ENCODE assay signal across 18 cellular contexts in genomic region chr5:62385816-62386400, GRCh38. TPM values are rescaled to one million over a fixed set of nuclear protein-coding genes. Genes with fewer than 3 reads are reported as not detected.
A peak's percentile ranks its signal among the peaks of the same experiment; 100 is the strongest.
DNase-seq lines count a peak whose midpoint lies in the region; ATAC-seq, FAIRE-seq and TF ChIP-seq lines count a peak whose summit lies in the region.
"Had no signal": no experiment of that assay in that cellular context is flagged by ENCODE, and none has a peak within 500 bp of the region (broad histone marks: within the 10 kb centered on the region; RNA-seq: fewer than 3 reads in every experiment).

No MANE protein-coding gene starts in this region.

- no peak for TF ChIP-seq RAD21 in SK-N-SH (IDR thresholded peaks at IDR 0.05; ENCODE audit: low read length)

- no peak for DNase-seq in SK-N-SH
- DNase-seq in PC-9 = peak; percentile 37 to 62
- DNase-seq in endothelial cell of umbilical vein (ENCODE audit: low read depth, low spot score) = no peak
- no peak for DNase-seq in prostate gland (ENCODE audit: low spot score)
- DNase-seq in NCI-H524 treated with DMSO at 0.1 percent for 48 hours (lab: John Stamatoyannopoulos, UW) = no peak
- DNase-seq in SIG-M5 treated with dmso at 0.1 percent for 504 hours (lab: John Stamatoyannopoulos, UW; ENCODE audit: unreplicated experiment) = no peak
- DNase-seq: 8988T; activated CD8-positive, alpha-beta memory T cell treated with anti-CD3 and anti-CD28 coated beads, Interleukin-2, amount 10 ng/mL, durations not matched to agents 7 days and 5 days; activated naive CD4-positive, alpha-beta T cell treated with Interleukin-2 at 50 U/mL for 16 hours; DMS79; MM.1S; NCI-H1694 treated with DMSO at 0.1 percent for 48 hours; NCI-H510A; small intestine had no signal

- no peaks in the 10 kb centered on the region for H3K9me1 ChIP-seq in endothelial cell of umbilical vein (replicated peaks; ENCODE audit: control insufficient read depth, extremely low read depth, insufficient read depth, low read length)

- no peaks in the 10 kb centered on the region for H3K4me1 ChIP-seq in SK-N-SH (ENCODE audit: control insufficient read depth in 1 of 2, insufficient read depth in 2 of 2, low read depth in 1 of 2, low read length in 1 of 2)
- peaks cover 23% of the 10 kb centered on the region for H3K4me1 ChIP-seq in PC-9 (replicated peaks; ENCODE audit: insufficient read depth)
- H3K4me1 ChIP-seq in endothelial cell of umbilical vein (ENCODE audit: control insufficient read depth, extremely low read depth, insufficient read depth, low read length) = no peaks in the 10 kb centered on the region
- peaks cover 4% of the 10 kb centered on the region for H3K4me1 ChIP-seq in prostate gland (replicated peaks)
- H3K4me1 ChIP-seq: BLaER1, parathyroid adenoma had no signal

- no peak overlapping the region for H2AFZ ChIP-seq in SK-N-SH (ENCODE audit: low read depth)
- H2AFZ ChIP-seq in PC-9 = no peak overlapping the region
- no peak overlapping the region for H2AFZ ChIP-seq in endothelial cell of umbilical vein (ENCODE audit: low read depth, low read length)
- H2AFZ ChIP-seq: parathyroid adenoma had no signal

- dilution Hi-C loops in endothelial cell of umbilical vein (cut with MboI; ENCODE audit: extremely low pct_ligation_motif_present, low sequenced_read_pairs) = no loop called here

- no peaks in the 10 kb centered on the region for H4K20me1 ChIP-seq in SK-N-SH (ENCODE audit: insufficient read depth)
- H4K20me1 ChIP-seq in PC-9 (ENCODE audit: insufficient read depth) = peaks cover 3% of the 10 kb centered on the region; the same call in 1 of the 2 replicates
- no peaks in the 10 kb centered on the region for H4K20me1 ChIP-seq in endothelial cell of umbilical vein (replicated peaks; ENCODE audit: control insufficient read depth, extremely low read depth, insufficient read depth, low read length)

- no peak for FAIRE-seq in endothelial cell of umbilical vein (lab: Jason Lieb, UNC)
- FAIRE-seq: small intestine had no signal

- no peak for TF ChIP-seq POLR2A in endothelial cell of umbilical vein (IDR thresholded peaks at IDR 0.05; ENCODE audit: low read depth, low read length)
- TF ChIP-seq POLR2A in prostate gland (IDR thresholded peaks at IDR 0.05) = no peak

- H3K9me2 ChIP-seq in SK-N-SH = no peaks in the 10 kb centered on the region
- no peaks in the 10 kb centered on the region for H3K9me2 ChIP-seq in PC-9 (ENCODE audit: insufficient read depth)

- no TSS peak for BruUV-seq in PC-9 (replicated peaks; lab: Mats Ljungman, UMichigan)
- TSS peak; percentile 21 for BruUV-seq in endothelial cell of umbilical vein (replicated peaks; lab: Mats Ljungman, UMichigan)

- POLR2A ChIA-PET in SK-N-SH (lab: Yijun Ruan, JAX) (no interaction called here), PC-9 (lab: Charles Lee; ENCODE audit: unreplicated experiment) (interaction anchor here (0.7 to 0.9 kb wide), 2 partner anchors 16 to 18 kb away, joined by 3 read pairs; partner anchors contain the start of gene DIMT1), endothelial cell of umbilical vein (lab: Charles Lee) (no interaction called here)

- TF ChIP-seq CTCF in SK-N-SH (IDR thresholded peaks at IDR 0.05) (no peak), PC-9 (conservative IDR thresholded peaks at IDR 0.05) (no peak), endothelial cell of umbilical vein (IDR thresholded peaks at IDR 0.05; ENCODE audit: extremely low read depth in 1 of 2, insufficient read depth in 1 of 2, low read depth in 1 of 2, low read length in 2 of 2) (no peak), prostate gland (IDR thresholded peaks at IDR 0.05) (no peak)

- H3K27me3 ChIP-seq in SK-N-SH (ENCODE audit: insufficient read depth) (no peaks in the 10 kb centered on the region), PC-9 (ENCODE audit: insufficient read depth, low read depth) (no peaks in the 10 kb centered on the region), endothelial cell of umbilical vein (ENCODE audit: control insufficient read depth in 2 of 2, insufficient read depth in 2 of 2, low read length in 2 of 2) (no peaks in the 10 kb centered on the region), prostate gland (replicated peaks; ENCODE audit: insufficient read depth) (no peaks in the 10 kb centered on the region)
- H3K27me3 ChIP-seq: BLaER1 had no signal

- H3K9me3 ChIP-seq in SK-N-SH (no peaks in the 10 kb centered on the region), PC-9 (ENCODE audit: insufficient read depth, low read depth) (no peaks in the 10 kb centered on the region), endothelial cell of umbilical vein (replicated peaks; ENCODE audit: control insufficient read depth, insufficient read depth, low read length) (no peaks in the 10 kb centered on the region), prostate gland (no peaks in the 10 kb centered on the region)
- H3K9me3 ChIP-seq: BLaER1 had no signal

- no peak for TF ChIP-seq EP300 in SK-N-SH (IDR thresholded peaks at IDR 0.05; ENCODE audit: borderline replicate concordance in 1 of 2, low read depth in 1 of 2, low read length in 1 of 2)

- H3K4me3 ChIP-seq in SK-N-SH (ENCODE audit: low read depth in 2 of 2, low read length in 1 of 2) = no peak overlapping the region
- no peak overlapping the region for H3K4me3 ChIP-seq in PC-9
- H3K4me3 ChIP-seq in endothelial cell of umbilical vein (replicated peaks in 1 of 3; ENCODE audit: insufficient read depth in 1 of 3, low read depth in 1 of 3, low read length in 3 of 3) = no peak overlapping the region
- H3K4me3 ChIP-seq in prostate gland = no peak overlapping the region
- H3K4me3 ChIP-seq: BLaER1 had no signal

- H3K4me2 ChIP-seq in SK-N-SH (no peak overlapping the region), PC-9 (no peak overlapping the region), endothelial cell of umbilical vein (ENCODE audit: insufficient read depth, low read length) (no peak overlapping the region)
- H3K4me2 ChIP-seq: BLaER1 had no signal

- ATAC-seq in SK-N-SH treated with all-trans-retinoic acid at 6 μM for 48 hours (peak; percentile 38; the same call in 2 of the 3 replicates), GM21381 (IDR thresholded peaks at IDR 0.05; ENCODE audit: unreplicated experiment) (no peak)
- ATAC-seq: activated CD8-positive, alpha-beta memory T cell treated with anti-CD3 and anti-CD28 coated beads, Interleukin-2, amount 10 ng/mL, durations not matched to agents 7 days and 5 days had no signal

- WGBS in SK-N-SH (ENCODE audit: low lambda C conversion rate) = 86% methylated on average over 2 of the region's 2 CpGs
- WGBS in prostate gland = 43% methylated on average over 2 of the region's 2 CpGs

- H3K27ac ChIP-seq in SK-N-SH (ENCODE audit: low read depth in 2 of 2, low read length in 1 of 2) (no peak overlapping the region; a peak in 1 of 4 replicates), PC-9 (peak overlapping the region; percentile 67), endothelial cell of umbilical vein (ENCODE audit: insufficient read depth, low read depth, low read length) (no peak overlapping the region), prostate gland (peak overlapping the region; percentile 29 to 50)
- H3K27ac ChIP-seq: BLaER1, parathyroid adenoma had no signal

- H3K9ac ChIP-seq in SK-N-SH (no peak overlapping the region), endothelial cell of umbilical vein (replicated peaks; ENCODE audit: extremely low read depth, insufficient read depth, low read length) (no peak overlapping the region)
- H3K9ac ChIP-seq: BLaER1, parathyroid adenoma had no signal

- H3K79me2 ChIP-seq in SK-N-SH (ENCODE audit: insufficient read depth) (peaks cover 5% of the 10 kb centered on the region; the same call in 1 of the 2 replicates), PC-9 (ENCODE audit: low read depth) (no peaks in the 10 kb centered on the region), endothelial cell of umbilical vein (ENCODE audit: control insufficient read depth, insufficient read depth, low read length) (peaks cover 2% of the 10 kb centered on the region)
- H3K79me2 ChIP-seq: parathyroid adenoma had no signal

- H3K36me3 ChIP-seq in SK-N-SH (replicated peaks in 1 of 2; ENCODE audit: control insufficient read depth in 1 of 2, insufficient read depth in 2 of 2, low read length in 1 of 2) = peaks cover 64 to 80% of the 10 kb centered on the region in 2 experiments
- peaks cover 43% of the 10 kb centered on the region for H3K36me3 ChIP-seq in PC-9 (ENCODE audit: low read depth)
- H3K36me3 ChIP-seq in endothelial cell of umbilical vein (ENCODE audit: control insufficient read depth in 2 of 2, extremely low read depth in 1 of 2, insufficient read depth in 2 of 2, low read length in 2 of 2) = peaks cover 11 to 34% of the 10 kb centered on the region in 2 experiments
- peaks cover 0 to 5% of the 10 kb centered on the region in 2 donors for H3K36me3 ChIP-seq in prostate gland

- H3F3A ChIP-seq in SK-N-SH (replicated peaks; ENCODE audit: insufficient read depth) (peaks cover 22% of the 10 kb centered on the region), PC-9 (ENCODE audit: insufficient read depth, low read depth) (peaks cover 44% of the 10 kb centered on the region)

- CTCF ChIA-PET in SK-N-SH (lab: Yijun Ruan, JAX) (no interaction called here), PC-9 (lab: Charles Lee) (no interaction called here), endothelial cell of umbilical vein (lab: Charles Lee) (interaction anchor here (1.5 to 1.6 kb wide), 2 partner anchors 18 to 84 kb away, joined by 3 to 4 read pairs; partner anchors contain the start of gene DIMT1)

- intact Hi-C loops in PC-9 (cut with micrococcal nuclease; ENCODE audit: unreplicated experiment) = loop anchor here (1.0 to 5.0 kb wide), 2 partner anchors 26 to 79 kb away; partner anchors contain the start of genes IPO11 and KIF2A
- intact Hi-C loops in endothelial cell of umbilical vein (cut with micrococcal nuclease) = no loop called here
- intact Hi-C loops in prostate gland (cut with DNase I) = no loop called here

RNA-seq across cellular contexts. Expression of gene DIMT1, which starts 17.8 kb away (rescaled TPM):
- 29.5 and 37.2 TPM in 2 replicates for polyA plus RNA-seq in SK-N-SH (2012; rRNA removed)
- polyA plus RNA-seq in SK-N-SH (2012; cell fraction: cytosol; rRNA removed) = 39.1 and 43.3 TPM in 2 replicates
- 14.6 and 24.4 TPM in 2 replicates for polyA plus RNA-seq in SK-N-SH (2012; cell fraction: nucleus; rRNA removed)
- 17.7 and 20.8 TPM in 2 replicates for total RNA-seq in PC-9 (2021)
- total RNA-seq in endothelial cell of umbilical vein = 29.7 and 34.4 TPM in 2 replicates
- 16.2 and 21.9 TPM in 2 replicates for polyA plus RNA-seq in endothelial cell of umbilical vein
- polyA plus RNA-seq in endothelial cell of umbilical vein (2011; cell fraction: cytosol; rRNA removed) = 24.9 and 26.4 TPM in 2 replicates
- polyA plus RNA-seq in endothelial cell of umbilical vein (2011; cell fraction: nucleus; rRNA removed) = 20.5 and 26.0 TPM in 2 replicates
- 31.8 and 40.9 TPM in 2 replicates for polyA plus RNA-seq in endothelial cell of umbilical vein (2012)
- 7.6 and 11.1 TPM in 2 replicates for polyA minus RNA-seq in endothelial cell of umbilical vein
- polyA minus RNA-seq in endothelial cell of umbilical vein (2011; cell fraction: cytosol; rRNA and poly(A)+ RNA removed) = 11.1 TPM
- 8.6 and 11.0 TPM in 2 replicates for polyA minus RNA-seq in endothelial cell of umbilical vein (2011; cell fraction: nucleus; rRNA and poly(A)+ RNA removed)
- total RNA-seq in prostate gland = 10 to 100 TPM; 26.1 to 35.6 TPM

RNA-seq across cellular contexts. Expression of gene IPO11, which starts 26.7 kb away (rescaled TPM):
- polyA plus RNA-seq in SK-N-SH (2012; rRNA removed) = 8.1 and 13.3 TPM in 2 replicates
- 10.1 and 10.2 TPM in 2 replicates for polyA plus RNA-seq in SK-N-SH (2012; cell fraction: cytosol; rRNA removed)
- 11.1 and 17.0 TPM in 2 replicates for polyA plus RNA-seq in SK-N-SH (2012; cell fraction: nucleus; rRNA removed)
- 37.1 and 47.1 TPM in 2 replicates for total RNA-seq in PC-9 (2021)
- 72.9 and 80.9 TPM in 2 replicates for total RNA-seq in endothelial cell of umbilical vein
- polyA plus RNA-seq in endothelial cell of umbilical vein = 31.7 and 38.5 TPM in 2 replicates
- polyA plus RNA-seq in endothelial cell of umbilical vein (2011; cell fraction: cytosol; rRNA removed) = 51.4 and 55.2 TPM in 2 replicates
- 42.2 and 46.6 TPM in 2 replicates for polyA plus RNA-seq in endothelial cell of umbilical vein (2011; cell fraction: nucleus; rRNA removed)
- 43.6 and 64.6 TPM in 2 replicates for polyA plus RNA-seq in endothelial cell of umbilical vein (2012)
- polyA minus RNA-seq in endothelial cell of umbilical vein = 132 and 145 TPM in 2 replicates
- 34.0 TPM for polyA minus RNA-seq in endothelial cell of umbilical vein (2011; cell fraction: cytosol; rRNA and poly(A)+ RNA removed)
- polyA minus RNA-seq in endothelial cell of umbilical vein (2011; cell fraction: nucleus; rRNA and poly(A)+ RNA removed) = 86.9 and 178 TPM in 2 replicates
- total RNA-seq in prostate gland = 10 to 100 TPM; 15.5 to 36.2 TPM

Comparison
In these comparisons a context has a peak if more than half of its experiments do, and no peak if none do; other contexts are left out.
1. DNase-seq: peak in PC-9 (2 of 2); none in SK-N-SH (single experiment), endothelial cell of umbilical vein (single experiment), prostate gland (single experiment), NCI-H524 treated with DMSO at 0.1 percent for 48 hours (single experiment) and SIG-M5 treated with dmso at 0.1 percent for 504 hours (single experiment).
2. H3K27ac ChIP-seq: peak in PC-9 (single experiment) and prostate gland (2 of 2); none in SK-N-SH (0 of 2) and endothelial cell of umbilical vein (single experiment).